Comparison of ENCODE assay signal across 3 cellular contexts in the genomic region with DNA sequence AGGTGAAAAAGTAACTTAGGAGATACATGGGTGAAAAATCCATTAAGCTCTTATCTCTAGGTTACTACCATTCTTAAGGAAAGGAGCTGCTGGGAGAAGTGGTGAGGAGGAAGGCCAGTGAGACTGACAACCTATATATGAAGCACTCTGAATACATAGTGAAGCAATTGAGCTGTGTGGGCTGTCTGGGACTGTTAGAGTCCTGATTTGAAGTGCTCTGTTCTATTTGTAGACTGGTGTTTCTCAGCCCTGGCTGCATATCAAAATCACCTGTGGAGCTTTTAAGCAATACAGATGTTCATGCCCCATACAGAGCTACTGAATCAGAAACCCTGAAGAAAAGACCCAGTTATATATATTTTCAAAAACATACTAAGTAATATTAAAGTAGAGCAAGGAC.
"Had no signal": no experiment of that assay in that cellular context is flagged by ENCODE, and none has a peak within 500 bp of the region (broad histone marks: within the 10 kb centered on the region; RNA-seq: fewer than 3 reads in every experiment).

No MANE protein-coding gene starts in this region.

- DNase-seq: H9, HCEC 1CT, IMR-90 had no signal
